In genomic region chr1:221776495-221777413, GRCh38 we compare ENCODE assay signal across 9 cellular contexts. TPM values are rescaled to one million over a fixed set of nuclear protein-coding genes. Genes with fewer than 3 reads are reported as not detected.
DNase-seq lines count a peak whose midpoint lies in the region; ATAC-seq and TF ChIP-seq lines count a peak whose summit lies in the region.
"Had no signal": no experiment of that assay in that cellular context is flagged by ENCODE, and none has a peak within 500 bp of the region (broad histone marks: within the 10 kb centered on the region; RNA-seq: fewer than 3 reads in every experiment).

No MANE protein-coding gene starts in this region.

- no peaks in the 10 kb centered on the region for H3K79me1 ChIP-seq in H9 (ENCODE audit: insufficient read depth, low read depth, low read length, poor library complexity, severe bottlenecking)

- no peaks in the 10 kb centered on the region for H3K9me3 Mint-ChIP-seq in H9

- no peak overlapping the region for H3K27ac Mint-ChIP-seq in H9

- WGBS in hepatocyte (ENCODE audit: low lambda C conversion rate, missing lambda C conversion rate): 80% methylated on average over 6 of the region's 6 CpGs
- no CpG with 5 or more reads among the region's 6 CpGs for WGBS in H9 (ENCODE audit: extremely low coverage, insufficient read length, low lambda C conversion rate)

- H3K27me3 Mint-ChIP-seq in H9 (ENCODE audit: low read depth): no peaks in the 10 kb centered on the region

- DNase-seq in M059J (ENCODE audit: low read depth): peak; percentile 52
- DNase-seq in left colon: no peak
- DNase-seq in hepatocyte (ENCODE audit: low spot score): no peak
- no peak for DNase-seq in retina
- no peak for DNase-seq in H9
- no peak for DNase-seq in NCI-H187 treated with DMSO at 0.1 percent for 48 hours (lab: John Stamatoyannopoulos, UW)

- H3K9me2 ChIP-seq in hepatocyte (replicated peaks; ENCODE audit: insufficient read depth): no peaks in the 10 kb centered on the region

- H4K91ac ChIP-seq in H9 (ENCODE audit: insufficient read length, low read depth, low read length): no peak overlapping the region

- H3K9me3 ChIP-seq in HEK293 (ENCODE audit: control insufficient read depth, insufficient read depth, low read depth, low read length) (no peaks in the 10 kb centered on the region), hepatocyte (ENCODE audit: low read depth) (no peaks in the 10 kb centered on the region), H9 (ENCODE audit: control insufficient read depth, low read depth, low read length) (no peaks in the 10 kb centered on the region)

- H2BK15ac ChIP-seq in H9 (ENCODE audit: low read depth, low read length): no peak overlapping the region

- H3K36me3 ChIP-seq in HEK293 (ENCODE audit: control insufficient read depth in 2 of 2, insufficient read depth in 1 of 2, low read length in 2 of 2) (no peaks in the 10 kb centered on the region), hepatocyte (replicated peaks; ENCODE audit: insufficient read depth, low read depth) (no peaks in the 10 kb centered on the region)

- H2AFZ ChIP-seq in hepatocyte: no peak overlapping the region
- H2AFZ ChIP-seq in H9 (ENCODE audit: low read length): no peak overlapping the region

- H3K4me3 Mint-ChIP-seq in H9: no peak overlapping the region

- no peak overlapping the region for H4K8ac ChIP-seq in H9 (replicated peaks; ENCODE audit: insufficient read length, low read depth, low read length)

- no peak overlapping the region for H2BK5ac ChIP-seq in H9 (ENCODE audit: insufficient read length, low read length)

- intact Hi-C loops in left colon (cut with DNase I, micrococcal nuclease): no loop called here

- H3K27ac ChIP-seq in HEK293 (ENCODE audit: extremely low read depth, low read depth, low read length) (no peak overlapping the region), hepatocyte (no peak overlapping the region), H9 (ENCODE audit: insufficient read length, low read depth, low read length) (no peak overlapping the region)

- H3K4me1 ChIP-seq in HEK293 (ENCODE audit: control insufficient read depth, insufficient read depth, low read length): peaks cover 3% of the 10 kb centered on the region; the same call in 1 of the 2 replicates
- no peaks in the 10 kb centered on the region for H3K4me1 ChIP-seq in hepatocyte (ENCODE audit: insufficient read depth)
- H3K4me1 ChIP-seq in H9 (ENCODE audit: insufficient read depth, low read length): no peaks in the 10 kb centered on the region

- H3T11ph ChIP-seq in H9 (ENCODE audit: low read length): no peak overlapping the region

- H2BK12ac ChIP-seq in H9 (ENCODE audit: insufficient read length, low read depth, low read length): no peak overlapping the region

- H2BK20ac ChIP-seq in H9 (ENCODE audit: low read depth, low read length, poor library complexity, severe bottlenecking): no peak overlapping the region

- H3K4me2 ChIP-seq in hepatocyte (no peak overlapping the region), H9 (ENCODE audit: insufficient read depth, insufficient read length, low read length) (no peak overlapping the region)

- H3K23me2 ChIP-seq in H9 (ENCODE audit: insufficient read length, low read depth, low read length, poor library complexity, severe bottlenecking): no peaks in the 10 kb centered on the region

- no peak overlapping the region for H3K4me3 ChIP-seq in HEK293 (ENCODE audit: low read depth, low read length)
- H3K4me3 ChIP-seq in hepatocyte: no peak overlapping the region
- H3K4me3 ChIP-seq: skin epidermis had no signal

- H3K9ac ChIP-seq in H9 (ENCODE audit: extremely low read depth, insufficient read length, low read length): no peak overlapping the region

- H3K23ac ChIP-seq in H9 (ENCODE audit: insufficient read length, low read depth, low read length): no peak overlapping the region

- no peak overlapping the region for H4K5ac ChIP-seq in H9 (ENCODE audit: insufficient read length, low read depth, low read length)

- no peak overlapping the region for H2AK5ac ChIP-seq in H9 (ENCODE audit: insufficient read length, low read length)

- H3K4ac ChIP-seq in H9 (ENCODE audit: low read depth, low read length): no peak overlapping the region

- no peak overlapping the region for H3K56ac ChIP-seq in H9 (ENCODE audit: insufficient read length, low read depth, low read length)

- CTCF ChIA-PET in HEK293 (lab: Yijun Ruan, JAX): no interaction called here

- H3K4me1 Mint-ChIP-seq in H9: peaks cover 7 to 12% of the 10 kb centered on the region in 2 experiments; a peak in 3 of 4 replicates

- no peak overlapping the region for H3K14ac ChIP-seq in H9 (ENCODE audit: insufficient read depth, low read length)

- POLR2A ChIA-PET in HEK293 (lab: Yijun Ruan, JAX): no interaction called here

- ATAC-seq in GM18867 (IDR thresholded peaks at IDR 0.05; ENCODE audit: unreplicated experiment) (peak; percentile 41), left colon (peak; percentile 33)

- no peak overlapping the region for H2BK120ac ChIP-seq in H9 (ENCODE audit: low read depth, low read length, poor library complexity, severe bottlenecking)

- H3K18ac ChIP-seq in H9 (ENCODE audit: insufficient read length, low read depth, low read length): no peak overlapping the region

- H3K27me3 ChIP-seq in hepatocyte (peaks cover 24% of the 10 kb centered on the region), H9 (ENCODE audit: insufficient read depth, low read length) (no peaks in the 10 kb centered on the region)

- H3K79me2 ChIP-seq in hepatocyte: no peaks in the 10 kb centered on the region
- H3K79me2 ChIP-seq in H9 (ENCODE audit: insufficient read depth, low read length): no peaks in the 10 kb centered on the region

- H3K36me3 Mint-ChIP-seq in H9 (ENCODE audit: insufficient read depth in 1 of 3, low read depth in 3 of 3): no peaks in the 10 kb centered on the region; a peak in 1 of 7 replicates

- H4K20me1 ChIP-seq in hepatocyte (ENCODE audit: insufficient read depth, poor library complexity, severe bottlenecking) (no peaks in the 10 kb centered on the region), H9 (ENCODE audit: control insufficient read depth, insufficient read depth, insufficient read length) (no peaks in the 10 kb centered on the region)

- no peak for TF ChIP-seq CTCF in HEK293 (tag by site-specific recombination; IDR thresholded peaks at IDR 0.05)
- no peak for TF ChIP-seq CTCF in hepatocyte (IDR thresholded peaks at IDR 0.05; ENCODE audit: poor library complexity)
- no peak for TF ChIP-seq CTCF in H9 (conservative IDR thresholded peaks at IDR 0.05)

TF ChIP-seq in HEK293, 187 proteins besides CTCF, POLR2A, EP300 and RAD21:
- peak; percentile 19; the same call in 1 of the 2 replicates for TF ChIP-seq ZNF341 (tag by site-specific recombination; IDR thresholded peaks at IDR 0.05; ENCODE audit: low read depth)
- TF ChIP-seq IKZF3 (tag by site-specific recombination; IDR thresholded peaks at IDR 0.05): no peak
TF ChIP-seq in HEK293: peak in this region for 1.

RNA-seq across cellular contexts. Expression of gene DUSP10, which starts 34.9 kb away (rescaled TPM):
- total RNA-seq in M059J (2014; rRNA removed; shearing (Covaris generic)): 44.3 and 51.8 TPM in 2 replicates
- total RNA-seq in left colon (1 to 10 TPM; 3.3 to 5.2 TPM), hepatocyte (16.5 and 17.6 TPM in 2 replicates), H9 (2021) (2.0 and 3.2 TPM in 2 replicates)
- 13.1 and 14.9 TPM in 2 replicates for polyA plus RNA-seq in hepatocyte
